ENCODE assay signal across 12 cellular contexts in genomic region chr5:172678902-172679301, GRCh38. TPM values are rescaled to one million over a fixed set of nuclear protein-coding genes. Genes with fewer than 3 reads are reported as not detected.
DNase-seq lines count a peak whose midpoint lies in the region; ATAC-seq and TF ChIP-seq lines count a peak whose summit lies in the region.
"Had no signal": no experiment of that assay in that cellular context is flagged by ENCODE, and none has a peak within 500 bp of the region (broad histone marks: within the 10 kb centered on the region; RNA-seq: fewer than 3 reads in every experiment).

No MANE protein-coding gene starts in this region.

- H3K27me3 ChIP-seq in stomach = peaks cover 0 to 10% (median 2%) of the 10 kb centered on the region in 3 donors
- H3K27me3 ChIP-seq: colonic mucosa had no signal

- no peaks in the 10 kb centered on the region for H3K36me3 ChIP-seq in stomach
- H3K36me3 ChIP-seq: colonic mucosa had no signal

- H3K27ac ChIP-seq in stomach = peak overlapping the region in 3 of 5 donors; percentile 4 to 33 (median 8)
- H3K27ac ChIP-seq: colonic mucosa, SK-N-MC had no signal

- TF ChIP-seq EP300 in stomach (IDR thresholded peaks at IDR 0.05) = no peak

- no peak for ATAC-seq in HG02588 (IDR thresholded peaks at IDR 0.05; ENCODE audit: unreplicated experiment)
- ATAC-seq in GM21381 (IDR thresholded peaks at IDR 0.05; ENCODE audit: unreplicated experiment) = no peak
- ATAC-seq in GM18517 (IDR thresholded peaks at IDR 0.05; ENCODE audit: unreplicated experiment) = no peak
- ATAC-seq: naive thymus-derived CD8-positive, alpha-beta T cell; stimulated activated naive CD8-positive, alpha-beta T cell treated with anti-CD3 and anti-CD28 coated beads, Interleukin-15, amount 100 ng/mL, for 72 hours had no signal

- intact Hi-C loops in stomach (cut with DNase I; ENCODE audit: low total_unique reads) = no loop called here

- no peak for TF ChIP-seq CTCF in stomach (IDR thresholded peaks at IDR 0.05)

- DNase-seq in NCI-H2029 treated with DMSO at 0.1 percent for 48 hours (lab: John Stamatoyannopoulos, UW) (peak; percentile 56), anterior cingulate cortex (lab: John Stamatoyannopoulos, UW) (peak in 45 of 58 donors; percentile 7 to 89 (median 46)), islet precursor cell (peak; percentile 76), stomach (peak; percentile 63)
- DNase-seq: activated naive CD4-positive, alpha-beta T cell; colonic mucosa; naive thymus-derived CD8-positive, alpha-beta T cell; stimulated activated naive CD8-positive, alpha-beta T cell treated with anti-CD3 and anti-CD28 coated beads, Interleukin-15, amount 100 ng/mL, for 72 hours had no signal

- H3K4me1 ChIP-seq in stomach = peaks cover 0 to 19% (median 13%) of the 10 kb centered on the region in 4 donors
- H3K4me1 ChIP-seq: colonic mucosa had no signal

- WGBS in stomach, 5 donors = 33 to 42% (median 35%) methylated on average over 7 of the region's 7 CpGs

- H3K9me3 ChIP-seq in stomach = no peaks in the 10 kb centered on the region
- H3K9me3 ChIP-seq: colonic mucosa had no signal

- TF ChIP-seq POLR2A in stomach (IDR thresholded peaks at IDR 0.05) = no peak

- no peak overlapping the region for H3K4me3 ChIP-seq in stomach
- H3K4me3 ChIP-seq: colonic mucosa, SK-N-MC had no signal

RNA-seq across cellular contexts. Expression of gene NEURL1B, which starts 37.8 kb away (rescaled TPM):
- total RNA-seq in stomach = 10 to 100 TPM in 4 of 5 donors, 1 to 10 TPM in 1; 9.1 to 60.3 (median 17.4) TPM
- polyA plus RNA-seq in stomach = 1 to 10 TPM; 2.7 to 7.3 (median 4.2) TPM
